ENCODE assay signal across 24 cellular contexts in genomic region chr12:66859751-66860440, GRCh38.
"Had no signal": no experiment of that assay in that cellular context is flagged by ENCODE, and none has a peak within 500 bp of the region (broad histone marks: within the 10 kb centered on the region; RNA-seq: fewer than 3 reads in every experiment).

No MANE protein-coding gene starts in this region.

- H3K4me1 Mint-ChIP-seq: memory B cell; naive B cell; stimulated activated naive B cell treated with anti-CD40 and anti-IgM and Interleukin-4, amounts not matched to agents 10 μg/mL and 1 μg/mL and 100 μg/mL, for 72 hours had no signal

- H3K27me3 ChIP-seq: adrenal gland, left lung, neural progenitor cell, right lobe of liver, tibial artery had no signal

- H3K9me3 Mint-ChIP-seq: memory B cell; naive B cell; neural progenitor cell; stimulated activated naive B cell treated with anti-CD40 and anti-IgM and Interleukin-4, amounts not matched to agents 10 μg/mL and 1 μg/mL and 100 μg/mL, for 72 hours; T-helper 1 cell treated with Interleukin-12 subunit alpha and Interleukin-12 subunit beta and Interleukin-4 antibody, amounts not matched to agents 30 μg/mL and 1 μg/mL, for 36 hours had no signal

- H3K27ac Mint-ChIP-seq: memory B cell; naive B cell; neural progenitor cell; stimulated activated naive B cell treated with anti-CD40 and anti-IgM and Interleukin-4, amounts not matched to agents 10 μg/mL and 1 μg/mL and 100 μg/mL, for 72 hours; T-helper 1 cell treated with Interleukin-12 subunit alpha and Interleukin-12 subunit beta and Interleukin-4 antibody, amounts not matched to agents 30 μg/mL and 1 μg/mL, for 36 hours had no signal

- H3K4me3 Mint-ChIP-seq: memory B cell; naive B cell; neural progenitor cell; stimulated activated naive B cell treated with anti-CD40 and anti-IgM and Interleukin-4, amounts not matched to agents 10 μg/mL and 1 μg/mL and 100 μg/mL, for 72 hours; T-helper 1 cell treated with Interleukin-12 subunit alpha and Interleukin-12 subunit beta and Interleukin-4 antibody, amounts not matched to agents 30 μg/mL and 1 μg/mL, for 36 hours had no signal

- H3K9me3 ChIP-seq: adrenal gland, left lung, mucosa of descending colon, psoas muscle, right lobe of liver, tibial artery had no signal

- H3K4me3 ChIP-seq: adrenal gland, dorsolateral prefrontal cortex, left lung, mucosa of descending colon, neural progenitor cell, psoas muscle, right lobe of liver, tibial artery had no signal

- H3K4me1 ChIP-seq: adrenal gland, left lung, neural progenitor cell, psoas muscle, right lobe of liver, tibial artery had no signal

- DNase-seq: activated CD4-positive, alpha-beta T cell treated with anti-CD3 and anti-CD28 coated beads, Interleukin-2, amount 50 U/mL, for 1 hour; activated CD4-positive, CD25-positive, alpha-beta regulatory T cell treated with anti-CD3 and anti-CD28 coated beads, Interleukin-2, amount 50 U/mL, for 72 hours; activated CD8-positive, alpha-beta memory T cell treated with anti-CD3 and anti-CD28 coated beads, Interleukin-2, amount 50 U/mL, for 4 hours; activated effector memory CD4-positive, alpha-beta T cell treated with anti-CD3 and anti-CD28 coated beads, Interleukin-2, amount 50 U/mL, for 16 hours; activated naive CD4-positive, alpha-beta T cell treated with anti-CD3 and anti-CD28 coated beads, Interleukin-2, amount 50 U/mL, for 16 hours; activated T-cell treated with anti-CD3 and anti-CD28 coated beads, Interleukin-2, amount 50 U/mL, for 48 hours; adrenal gland; caudate nucleus; dorsolateral prefrontal cortex; foreskin fibroblast; glutamatergic neuron; left lung; mucosa of descending colon; naive B cell; psoas muscle; right lobe of liver; small intestine; stimulated activated naive B cell treated with anti-CD40 and anti-IgM and Interleukin-4, amounts not matched to agents 10 μg/mL and 1 μg/mL and 100 μg/mL, for 72 hours; tibial artery had no signal

- H3K36me3 ChIP-seq: adrenal gland, left lung, neural progenitor cell, right lobe of liver, tibial artery had no signal

- ATAC-seq: left lung; mucosa of descending colon; psoas muscle; right lobe of liver; stimulated activated naive B cell treated with anti-CD40 and anti-IgM and Interleukin-4, amounts not matched to agents 10 μg/mL and 1 μg/mL and 100 μg/mL, for 72 hours had no signal

- H3K27ac ChIP-seq: adrenal gland, dorsolateral prefrontal cortex, epithelial cell of prostate, left lung, neural progenitor cell, psoas muscle, right lobe of liver, tibial artery, VCaP had no signal
